In genomic region chr17:64025732-64026294, GRCh38 we compare ENCODE assay signal across 1 cellular context.
TF ChIP-seq lines count a peak whose summit lies in the region.

No MANE protein-coding gene starts in this region.

TF ChIP-seq in K562, 482 proteins besides CTCF, POLR2A, EP300 and RAD21 (continued from another document and continues in another):
- TF ChIP-seq PRPF4 (IDR thresholded peaks at IDR 0.05; ENCODE audit: insufficient read depth, low read depth, low read length, poor library complexity, severe bottlenecking): no peak
- TF ChIP-seq CEBPZ (IDR thresholded peaks at IDR 0.05; ENCODE audit: borderline replicate concordance, low read depth, low read length): no peak
- no peak for TF ChIP-seq E2F3 (CRISPR knock-in tag; IDR thresholded peaks at IDR 0.05)
- TF ChIP-seq PCBP1 (IDR thresholded peaks at IDR 0.05; ENCODE audit: low read depth, low read length, poor library complexity, severe bottlenecking): no peak
- TF ChIP-seq ZNF436 (CRISPR knock-in tag; IDR thresholded peaks at IDR 0.05): no peak
- TF ChIP-seq ZNF24 (IDR thresholded peaks at IDR 0.05): 0 out of 2 replicates have a peak, but pooled peaks have one; percentile 35
- TF ChIP-seq PTRF (tag; IDR thresholded peaks at IDR 0.05): no peak
- TF ChIP-seq EGR1 (conservative IDR thresholded peaks at IDR 0.05): peak; percentile 45
- no peak for TF ChIP-seq ZNF780A (CRISPR knock-in tag; IDR thresholded peaks at IDR 0.05)
- TF ChIP-seq C11orf30 (IDR thresholded peaks at IDR 0.05; ENCODE audit: low read depth): no peak
- TF ChIP-seq SMC3 (conservative IDR thresholded peaks at IDR 0.05; ENCODE audit: insufficient read depth, low read depth, low read length): peak; percentile 76
- TF ChIP-seq FOXA1 (IDR thresholded peaks at IDR 0.05; ENCODE audit: borderline replicate concordance): no peak
- no peak for TF ChIP-seq ZNF217 (CRISPR knock-in tag; IDR thresholded peaks at IDR 0.05)
- peak; percentile 86 for TF ChIP-seq ZNF592 (IDR thresholded peaks at IDR 0.05)
- TF ChIP-seq ZNF512 (tag; IDR thresholded peaks at IDR 0.05): no peak
- TF ChIP-seq SETDB1 (IDR thresholded peaks at IDR 0.05; ENCODE audit: low read length): no peak
- TF ChIP-seq ZNF140 (CRISPR knock-in tag; IDR thresholded peaks at IDR 0.05): no peak
- no peak for TF ChIP-seq SRSF9 (IDR thresholded peaks at IDR 0.05; ENCODE audit: borderline replicate concordance, low read depth, low read length)
- no peak for TF ChIP-seq HINFP (tag; conservative IDR thresholded peaks at IDR 0.05; ENCODE audit: low read depth)
- TF ChIP-seq TBP (optimal IDR thresholded peaks at IDR 0.05; ENCODE audit: low read depth, low read length): peak; percentile 30
- TF ChIP-seq ZBTB34 (CRISPR knock-in tag; IDR thresholded peaks at IDR 0.05): no peak
- no peak for TF ChIP-seq MXI1 (IDR thresholded peaks at IDR 0.05; ENCODE audit: low read depth, low read length)
- no peak for TF ChIP-seq WHSC1 (IDR thresholded peaks at IDR 0.05; ENCODE audit: low read length)
- no peak for TF ChIP-seq ZNF696 (CRISPR knock-in tag; conservative IDR thresholded peaks at IDR 0.05)
- no peak for TF ChIP-seq ZNF316 (IDR thresholded peaks at IDR 0.05)
- TF ChIP-seq ZNF449 (CRISPR knock-in tag; IDR thresholded peaks at IDR 0.05): no peak
- TF ChIP-seq TAF15 (IDR thresholded peaks at IDR 0.05; ENCODE audit: low read depth, low read length): no peak
- no peak for TF ChIP-seq ZNF395 (CRISPR knock-in tag; IDR thresholded peaks at IDR 0.05)
- TF ChIP-seq ZNF146 (CRISPR knock-in tag; IDR thresholded peaks at IDR 0.05; ENCODE audit: unreplicated experiment): no peak
- TF ChIP-seq HDAC1 (IDR thresholded peaks at IDR 0.05): peak in 1 of 2 experiments; percentile 48; a peak in 2 of 4 replicates
- no peak for TF ChIP-seq ZNF717 (CRISPR knock-in tag; IDR thresholded peaks at IDR 0.05)
- TF ChIP-seq XRCC3 (IDR thresholded peaks at IDR 0.05): no peak
- TF ChIP-seq ZNF280A (IDR thresholded peaks at IDR 0.05; ENCODE audit: low read depth, partially characterized antibody): no peak
- no peak for TF ChIP-seq ARID3B (CRISPR knock-in tag; IDR thresholded peaks at IDR 0.05; ENCODE audit: borderline replicate concordance)
- no peak for TF ChIP-seq NFE2L1 (tag; IDR thresholded peaks at IDR 0.05; ENCODE audit: borderline replicate concordance, low read depth)
- TF ChIP-seq YY1 (IDR thresholded peaks at IDR 0.05; ENCODE audit: borderline replicate concordance in 1 of 3, control insufficient read depth in 1 of 3, extremely low read depth in 1 of 3, insufficient read depth in 3 of 3, insufficient read length in 1 of 3, insufficient replicate concordance in 2 of 3, low read depth in 1 of 3, low read length in 2 of 3): peak in 2 of 3 experiments; percentile 21 to 61
- TF ChIP-seq ELF2 (CRISPR knock-in tag; IDR thresholded peaks at IDR 0.05): no peak
- TF ChIP-seq ZNF75A (CRISPR knock-in tag; IDR thresholded peaks at IDR 0.05): no peak
- TF ChIP-seq ZBED1 (IDR thresholded peaks at IDR 0.05): no peak
- TF ChIP-seq ZNF644 (tag; IDR thresholded peaks at IDR 0.05; ENCODE audit: low read depth): 0 out of 2 replicates have a peak, but pooled peaks have one; percentile 58
- no peak for TF ChIP-seq BRD9 (IDR thresholded peaks at IDR 0.05; ENCODE audit: low read depth, partially characterized antibody)
- no peak for TF ChIP-seq RNF219 (CRISPR knock-in tag; IDR thresholded peaks at IDR 0.05)
- TF ChIP-seq NONO (IDR thresholded peaks at IDR 0.05; ENCODE audit: low read depth in 2 of 2, low read length in 1 of 2): no peak; a peak in 1 of 4 replicates
